In the genomic region with DNA sequence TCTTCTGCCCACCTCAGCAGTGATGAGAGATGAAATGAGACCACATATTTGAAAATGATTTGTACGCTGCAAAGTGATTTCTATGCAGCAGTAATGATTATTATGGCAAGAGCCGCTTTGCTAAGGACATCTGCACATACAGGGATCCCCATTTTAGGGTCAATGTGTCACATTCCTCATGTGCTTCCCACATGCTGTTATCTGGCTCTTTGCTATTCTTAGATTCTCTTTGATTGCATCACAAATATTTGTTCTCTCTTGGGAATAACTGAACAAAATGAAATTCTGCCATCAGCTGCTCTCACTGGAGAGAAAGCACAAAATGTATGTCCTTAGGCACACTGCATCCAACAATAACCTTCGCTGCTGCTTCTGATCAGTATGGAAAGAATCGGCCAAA, we compare ENCODE assay signal across 29 cellular contexts.
DNase-seq lines count a peak whose midpoint lies in the region; ATAC-seq and TF ChIP-seq lines count a peak whose summit lies in the region.
"Had no signal": no experiment of that assay in that cellular context is flagged by ENCODE, and none has a peak within 500 bp of the region (broad histone marks: within the 10 kb centered on the region; RNA-seq: fewer than 3 reads in every experiment).

No MANE protein-coding gene starts in this region.

- peaks cover 11% of the 10 kb centered on the region for H3K4me1 ChIP-seq in left ventricle myocardium inferior
- H3K4me1 ChIP-seq in SJCRH30: no peaks in the 10 kb centered on the region
- H3K4me1 ChIP-seq: A549, HAP-1, suprapubic skin had no signal

- H3K9me3 ChIP-seq in left ventricle myocardium inferior (replicated peaks) (peaks cover 7% of the 10 kb centered on the region), SJCRH30 (replicated peaks) (no peaks in the 10 kb centered on the region)
- H3K9me3 ChIP-seq: A549, Caco-2, HAP-1, spleen, suprapubic skin had no signal

- H3K27ac Mint-ChIP-seq in stimulated activated naive CD8-positive, alpha-beta T cell treated with anti-CD3 and anti-CD28 coated beads, Interleukin-15, amount 100 ng/mL, for 72 hours: no peak overlapping the region
- H3K27ac Mint-ChIP-seq in MCF 10A (ENCODE audit: low read depth, unreplicated experiment): no peak overlapping the region
- H3K27ac Mint-ChIP-seq: activated T-helper 1 cell treated with anti-CD3 and anti-CD28 coated beads, Interleukin-12 subunit alpha, Interleukin-12 subunit beta, Interleukin-2, Interleukin-4 antibody, amounts not matched to agents 30 ng/mL and 10 ng/mL and 1 ng/mL, durations not matched to agents 14 hours and 24 hours and 36 hours; naive thymus-derived CD4-positive, alpha-beta T cell; stimulated activated effector memory CD8-positive, alpha-beta T cell treated with anti-CD3 and anti-CD28 coated beads, Interleukin-12 subunit alpha, Interleukin-12 subunit beta, amount 100 ng/mL, for 72 hours had no signal

- H3K36me3 Mint-ChIP-seq in MCF 10A (ENCODE audit: insufficient read depth, unreplicated experiment): no peaks in the 10 kb centered on the region
- H3K36me3 Mint-ChIP-seq: naive thymus-derived CD4-positive, alpha-beta T cell; stimulated activated effector memory CD8-positive, alpha-beta T cell treated with anti-CD3 and anti-CD28 coated beads, Interleukin-12 subunit alpha, Interleukin-12 subunit beta, amount 100 ng/mL, for 72 hours had no signal

- TF ChIP-seq CTCF in brain microvascular endothelial cell (IDR thresholded peaks at IDR 0.05; ENCODE audit: low read depth, low read length, missing control alignments) (no peak), left ventricle myocardium inferior (IDR thresholded peaks at IDR 0.05; ENCODE audit: borderline replicate concordance) (no peak), MCF 10A (IDR thresholded peaks at IDR 0.05; ENCODE audit: unreplicated experiment) (no peak)

- H3K4me3 Mint-ChIP-seq in stimulated activated naive CD8-positive, alpha-beta T cell treated with anti-CD3 and anti-CD28 coated beads, Interleukin-15, amount 100 ng/mL, for 72 hours: no peak overlapping the region
- no peak overlapping the region for H3K4me3 Mint-ChIP-seq in MCF 10A (ENCODE audit: unreplicated experiment)
- H3K4me3 Mint-ChIP-seq: activated T-helper 1 cell treated with anti-CD3 and anti-CD28 coated beads, Interleukin-12 subunit alpha, Interleukin-12 subunit beta, Interleukin-2, Interleukin-4 antibody, amounts not matched to agents 30 ng/mL and 10 ng/mL and 1 ng/mL, durations not matched to agents 14 hours and 24 hours and 36 hours; central memory CD8-positive, alpha-beta T cell; naive thymus-derived CD4-positive, alpha-beta T cell; stimulated activated effector memory CD8-positive, alpha-beta T cell treated with anti-CD3 and anti-CD28 coated beads, Interleukin-12 subunit alpha, Interleukin-12 subunit beta, amount 100 ng/mL, for 72 hours had no signal

- intact Hi-C loops in Right ventricle myocardium superior (cut with DNase I) (no loop called here), cardiac septum (cut with DNase I) (no loop called here), left ventricle myocardium inferior (cut with micrococcal nuclease) (no loop called here), MCF 10A (cut with micrococcal nuclease) (no loop called here)

- no peaks in the 10 kb centered on the region for H3K36me3 ChIP-seq in brain microvascular endothelial cell (replicated peaks)
- no peaks in the 10 kb centered on the region for H3K36me3 ChIP-seq in left ventricle myocardium inferior
- H3K36me3 ChIP-seq in SJCRH30: no peaks in the 10 kb centered on the region
- H3K36me3 ChIP-seq: HAP-1, spleen, suprapubic skin had no signal

- H3K4me3 ChIP-seq in brain microvascular endothelial cell (ENCODE audit: low read depth, low read length) (no peak overlapping the region), left ventricle myocardium inferior (no peak overlapping the region), SJCRH30 (no peak overlapping the region)
- H3K4me3 ChIP-seq: A549, HAP-1, spleen, suprapubic skin had no signal

- no TSS peak for BruUV-seq in MCF 10A (replicated peaks; lab: Mats Ljungman, UMichigan)

- DNase-seq in Right ventricle myocardium superior (no peak), cardiac septum (ENCODE audit: low spot score) (no peak), brain microvascular endothelial cell (peak; percentile 45), left ventricle myocardium inferior (no peak), superior temporal gyrus (ENCODE audit: extremely low spot score) (peak; percentile 26), MCF 10A (ENCODE audit: unreplicated experiment) (no peak), SJCRH30 (no peak)
- DNase-seq in stimulated activated naive CD8-positive, alpha-beta T cell treated with anti-CD3 and anti-CD28 coated beads, Interleukin-15, amount 100 ng/mL, for 72 hours: no peak
- DNase-seq: activated CD4-positive, alpha-beta T cell treated with anti-CD3 and anti-CD28 coated beads, Interleukin-2, amount 50 U/mL, for 1 hour; activated naive CD4-positive, alpha-beta T cell treated with anti-CD3 and anti-CD28 coated beads, Interleukin-2, amount 50 U/mL, for 16 hours; anterior cingulate cortex; C1 segment of cervical spinal cord; DND-41; naive thymus-derived CD4-positive, alpha-beta T cell; NCI-H1092; NCI-H2081; NCI-H226; NCI-H774; nucleus accumbens; spleen; stimulated activated CD4-positive, alpha-beta T cell treated with anti-CD3 and anti-CD28 coated beads, Interleukin-2, amount 100 ng/mL, for 48 hours; T1000 had no signal

- no peaks in the 10 kb centered on the region for H3K27me3 ChIP-seq in brain microvascular endothelial cell (replicated peaks)
- H3K27me3 ChIP-seq in left ventricle myocardium inferior (ENCODE audit: low read depth): no peaks in the 10 kb centered on the region
- no peaks in the 10 kb centered on the region for H3K27me3 ChIP-seq in SJCRH30
- H3K27me3 ChIP-seq: spleen, suprapubic skin had no signal

- peak; percentile 59 for ATAC-seq in Right ventricle myocardium superior (ENCODE audit: poor library complexity)
- ATAC-seq in stimulated activated naive CD8-positive, alpha-beta T cell treated with anti-CD3 and anti-CD28 coated beads, Interleukin-15, amount 100 ng/mL, for 72 hours: no peak
- ATAC-seq: A549; naive thymus-derived CD4-positive, alpha-beta T cell; stimulated activated effector memory CD8-positive, alpha-beta T cell treated with anti-CD3 and anti-CD28 coated beads, Interleukin-12 subunit alpha, Interleukin-12 subunit beta, amount 100 ng/mL, for 72 hours had no signal

- in situ Hi-C loops in brain microvascular endothelial cell (cut with HindIII; ENCODE audit: low pct_ligation_motif_present, low sequenced_read_pairs): no loop called here

- peaks cover 0 to 4% of the 10 kb centered on the region in 2 donors for H3K9me3 Mint-ChIP-seq in stimulated activated naive CD8-positive, alpha-beta T cell treated with anti-CD3 and anti-CD28 coated beads, Interleukin-15, amount 100 ng/mL, for 72 hours
- H3K9me3 Mint-ChIP-seq in MCF 10A (ENCODE audit: unreplicated experiment): peaks cover 19% of the 10 kb centered on the region
- H3K9me3 Mint-ChIP-seq: activated T-helper 1 cell treated with anti-CD3 and anti-CD28 coated beads, Interleukin-12 subunit alpha, Interleukin-12 subunit beta, Interleukin-2, Interleukin-4 antibody, amounts not matched to agents 30 ng/mL and 10 ng/mL and 1 ng/mL, durations not matched to agents 14 hours and 24 hours and 36 hours had no signal

- peaks cover 11% of the 10 kb centered on the region for H3K27me3 Mint-ChIP-seq in stimulated activated naive CD8-positive, alpha-beta T cell treated with anti-CD3 and anti-CD28 coated beads, Interleukin-15, amount 100 ng/mL, for 72 hours
- no peaks in the 10 kb centered on the region for H3K27me3 Mint-ChIP-seq in MCF 10A (ENCODE audit: insufficient read depth, unreplicated experiment)
- H3K27me3 Mint-ChIP-seq: central memory CD8-positive, alpha-beta T cell had no signal

- H3K4me1 Mint-ChIP-seq in stimulated activated naive CD8-positive, alpha-beta T cell treated with anti-CD3 and anti-CD28 coated beads, Interleukin-15, amount 100 ng/mL, for 72 hours: no peaks in the 10 kb centered on the region
- peaks cover 19% of the 10 kb centered on the region for H3K4me1 Mint-ChIP-seq in MCF 10A (ENCODE audit: insufficient read depth, unreplicated experiment)
- H3K4me1 Mint-ChIP-seq: central memory CD8-positive, alpha-beta T cell; naive thymus-derived CD4-positive, alpha-beta T cell; stimulated activated effector memory CD8-positive, alpha-beta T cell treated with anti-CD3 and anti-CD28 coated beads, Interleukin-12 subunit alpha, Interleukin-12 subunit beta, amount 100 ng/mL, for 72 hours had no signal

- POLR2A ChIA-PET in MCF 10A (lab: Yijun Ruan, JAX): no interaction called here

- H3K27ac ChIP-seq in brain microvascular endothelial cell: no peak overlapping the region
- peak overlapping the region; percentile 39 for H3K27ac ChIP-seq in left ventricle myocardium inferior (replicated peaks)
- H3K27ac ChIP-seq in SJCRH30: no peak overlapping the region
- H3K27ac ChIP-seq: A549, spleen, suprapubic skin had no signal

- CTCF ChIA-PET in MCF 10A (lab: Yijun Ruan, JAX): interaction anchor here (0.5 to 0.6 kb wide), 2 partner anchors 10 to 55 kb away, joined by 3 read pairs; no protein-coding TSS in a partner anchor

Comparison
In these comparisons a context has a peak if more than half of its experiments do, and no peak if none do; other contexts are left out.
1. DNase-seq: peak in brain microvascular endothelial cell (single experiment) and superior temporal gyrus (single experiment); none in Right ventricle myocardium superior (single experiment), cardiac septum (single experiment), left ventricle myocardium inferior (single experiment), stimulated activated naive CD8-positive, alpha-beta T cell treated with anti-CD3 and anti-CD28 coated beads, Interleukin-15, amount 100 ng/mL, for 72 hours (0 of 2), MCF 10A (single experiment) and SJCRH30 (0 of 2).